18 cellular contexts compared by ENCODE assay signal in the genomic region with DNA sequence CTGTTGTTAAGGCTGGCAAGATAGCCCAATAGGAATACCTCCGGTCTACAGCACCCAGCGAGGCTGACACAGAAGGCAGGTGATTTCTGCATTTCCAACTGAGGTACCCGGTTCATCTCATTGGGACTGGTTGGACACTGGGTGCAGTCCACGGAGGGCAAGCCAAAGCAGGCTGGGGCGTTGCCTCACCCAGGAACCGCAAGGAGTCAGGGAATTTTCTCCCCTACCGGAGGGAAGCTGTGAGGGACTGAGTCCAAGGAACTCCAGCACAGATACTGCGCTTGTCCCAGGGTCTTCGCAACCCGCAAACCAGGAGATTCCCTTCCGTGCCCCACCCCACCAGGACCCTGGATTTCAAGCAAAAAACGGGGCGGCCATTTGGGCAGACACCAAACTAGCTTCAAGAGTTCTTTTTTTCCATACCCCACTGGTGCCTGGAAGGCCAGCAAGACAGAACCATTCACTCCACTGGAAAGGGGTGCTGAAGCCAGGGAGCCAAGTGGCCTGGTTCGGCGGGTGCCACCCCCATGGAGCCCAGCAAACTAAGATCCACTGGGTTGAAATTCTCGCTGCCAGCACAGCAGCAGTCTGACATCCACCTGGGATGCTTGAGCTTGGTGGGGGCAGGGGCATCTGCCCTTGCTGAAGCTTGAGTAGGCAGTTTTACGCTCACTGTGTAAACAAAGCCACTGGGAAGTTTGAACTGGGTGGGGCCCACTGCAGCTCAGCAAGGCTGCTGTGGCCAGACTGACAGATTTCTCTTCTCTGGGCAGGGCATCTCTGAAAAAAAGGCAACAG.
DNase-seq lines count a peak whose midpoint lies in the region; ATAC-seq and TF ChIP-seq lines count a peak whose summit lies in the region.
"Had no signal": no experiment of that assay in that cellular context is flagged by ENCODE, and none has a peak within 500 bp of the region (broad histone marks: within the 10 kb centered on the region; RNA-seq: fewer than 3 reads in every experiment).

No MANE protein-coding gene starts in this region.

- no peak overlapping the region for H3K27ac ChIP-seq in H9 (ENCODE audit: insufficient read length, low read depth, low read length)
- no peak overlapping the region for H3K27ac ChIP-seq in left lung
- no peak overlapping the region for H3K27ac ChIP-seq in MM.1S (ENCODE audit: low read length)
- H3K27ac ChIP-seq in endodermal cell (ENCODE audit: low read depth, low read length), result no peak overlapping the region
- H3K27ac ChIP-seq: breast epithelium, dorsolateral prefrontal cortex, PC-9 had no signal

- no peaks in the 10 kb centered on the region for H3K36me3 ChIP-seq in left lung
- no peaks in the 10 kb centered on the region for H3K36me3 ChIP-seq in MM.1S (replicated peaks; ENCODE audit: insufficient read depth, low read length)
- H3K36me3 ChIP-seq in endodermal cell (ENCODE audit: control insufficient read depth, insufficient read depth, low read length), result no peaks in the 10 kb centered on the region
- H3K36me3 ChIP-seq: breast epithelium, tibial nerve had no signal

- no peak overlapping the region for H3K4ac ChIP-seq in H9 (ENCODE audit: low read depth, low read length)

- H3K4me2 ChIP-seq in H9 (ENCODE audit: insufficient read depth, insufficient read length, low read length), result no peak overlapping the region
- H3K4me2 ChIP-seq in MM.1S (ENCODE audit: low read depth, low read length), result no peak overlapping the region
- H3K4me2 ChIP-seq: PC-9 had no signal

- peaks cover 2% of the 10 kb centered on the region; the same call in 1 of the 2 replicates for H3K4me1 ChIP-seq in H9 (ENCODE audit: insufficient read depth, low read length)
- no peaks in the 10 kb centered on the region for H3K4me1 ChIP-seq in left lung
- H3K4me1 ChIP-seq in MM.1S (ENCODE audit: low read length), result peaks cover 5% of the 10 kb centered on the region; the same call in 1 of the 2 replicates
- H3K4me1 ChIP-seq in endodermal cell (ENCODE audit: control insufficient read depth, insufficient read depth, low read length), result no peaks in the 10 kb centered on the region
- H3K4me1 ChIP-seq: breast epithelium had no signal

- H2BK20ac ChIP-seq in H9 (ENCODE audit: low read depth, low read length, poor library complexity, severe bottlenecking), result no peak overlapping the region

- H3K9me3 ChIP-seq in H9 (ENCODE audit: control insufficient read depth, low read depth, low read length) (no peaks in the 10 kb centered on the region), left lung (peaks cover 0 to 2% of the 10 kb centered on the region in 2 donors), MM.1S (replicated peaks; ENCODE audit: insufficient read depth, low read length) (no peaks in the 10 kb centered on the region), endodermal cell (ENCODE audit: control insufficient read depth, low read length) (no peaks in the 10 kb centered on the region)
- H3K9me3 ChIP-seq: breast epithelium had no signal

- no peak overlapping the region for H4K5ac ChIP-seq in H9 (ENCODE audit: insufficient read length, low read depth, low read length)

- no peaks in the 10 kb centered on the region for H3K9me2 ChIP-seq in MM.1S (replicated peaks; ENCODE audit: insufficient read depth, low read length)

- peaks cover 29 to 35% of the 10 kb centered on the region in 2 experiments for H3K4me1 Mint-ChIP-seq in H9
- H3K4me1 Mint-ChIP-seq in endodermal cell, result peaks cover 5% of the 10 kb centered on the region
- H3K4me1 Mint-ChIP-seq: CD4-positive, alpha-beta memory T cell had no signal

- H3K4me3 ChIP-seq in left lung (no peak overlapping the region), MM.1S (ENCODE audit: low read length) (no peak overlapping the region), endodermal cell (ENCODE audit: low read length) (no peak overlapping the region)
- H3K4me3 ChIP-seq: breast epithelium, dorsolateral prefrontal cortex, PC-9, tibial nerve had no signal

- H3K27ac Mint-ChIP-seq in H9, result no peak overlapping the region; a peak in 1 of 7 replicates
- no peak overlapping the region for H3K27ac Mint-ChIP-seq in endodermal cell

- intact Hi-C loops in left lung (cut with DNase I), result no loop called here

- H2BK5ac ChIP-seq in H9 (ENCODE audit: insufficient read length, low read length), result no peak overlapping the region

- H3K4me3 Mint-ChIP-seq in H9, result no peak overlapping the region
- H3K4me3 Mint-ChIP-seq in endodermal cell, result no peak overlapping the region
- H3K4me3 Mint-ChIP-seq: CD4-positive, alpha-beta memory T cell had no signal

- no peak overlapping the region for H2BK15ac ChIP-seq in H9 (ENCODE audit: low read depth, low read length)

- no peak overlapping the region for H3K56ac ChIP-seq in H9 (ENCODE audit: insufficient read length, low read depth, low read length)

- H3F3A ChIP-seq in MM.1S (ENCODE audit: insufficient read depth, low read length), result peaks cover 7% of the 10 kb centered on the region; the same call in 1 of the 2 replicates

- H3T11ph ChIP-seq in H9 (ENCODE audit: low read length), result no peak overlapping the region

- H2AK5ac ChIP-seq in H9 (ENCODE audit: insufficient read length, low read length), result no peak overlapping the region

- no peaks in the 10 kb centered on the region for H3K27me3 Mint-ChIP-seq in H9 (ENCODE audit: low read depth)
- H3K27me3 Mint-ChIP-seq in endodermal cell (ENCODE audit: insufficient read depth), result peaks cover 3% of the 10 kb centered on the region
- H3K27me3 Mint-ChIP-seq: CD4-positive, alpha-beta memory T cell had no signal

- H3K79me1 ChIP-seq in H9 (ENCODE audit: insufficient read depth, low read depth, low read length, poor library complexity, severe bottlenecking), result no peaks in the 10 kb centered on the region

- H3K9ac ChIP-seq in H9 (ENCODE audit: extremely low read depth, insufficient read length, low read length) (no peak overlapping the region), MM.1S (ENCODE audit: low read length) (no peak overlapping the region), endodermal cell (ENCODE audit: extremely low read depth, low read length, poor library complexity, severe bottlenecking) (no peak overlapping the region)

- H3K23ac ChIP-seq in H9 (ENCODE audit: insufficient read length, low read depth, low read length), result no peak overlapping the region

- no peak for TF ChIP-seq CTCF in H9 (conservative IDR thresholded peaks at IDR 0.05)
- TF ChIP-seq CTCF in left lung (IDR thresholded peaks at IDR 0.05), result no peak
- no peak for TF ChIP-seq CTCF in MM.1S (IDR thresholded peaks at IDR 0.05; ENCODE audit: low read length)
- TF ChIP-seq CTCF in endodermal cell (conservative IDR thresholded peaks at IDR 0.05), result no peak

- DNase-seq in A172 (ENCODE audit: low spot score) (peak; percentile 24), H9 (no peak), NCI-H748 (lab: John Stamatoyannopoulos, UW; ENCODE audit: unreplicated experiment) (peak; percentile 80), left lung (peak in 1 of 2 donors; percentile 34), MM.1S (no peak), endodermal cell (no peak)
- DNase-seq: activated CD4-positive, alpha-beta T cell treated with anti-CD3 and anti-CD28 coated beads for 4 hours; CD4-positive, alpha-beta memory T cell; dorsolateral prefrontal cortex; NCI-H1436 treated with DMSO at 0.1 percent for 48 hours; NCI-H510A treated with DMSO at 0.1 percent for 48 hours; stimulated activated naive CD4-positive, alpha-beta T cell had no signal

- H3K23me2 ChIP-seq in H9 (ENCODE audit: insufficient read length, low read depth, low read length, poor library complexity, severe bottlenecking), result no peaks in the 10 kb centered on the region

- H3K36me3 Mint-ChIP-seq in H9 (ENCODE audit: insufficient read depth in 1 of 3, low read depth in 3 of 3) (no peaks in the 10 kb centered on the region), endodermal cell (ENCODE audit: low read depth) (no peaks in the 10 kb centered on the region)
- H3K36me3 Mint-ChIP-seq: CD4-positive, alpha-beta memory T cell had no signal

- WGBS in H9 (ENCODE audit: extremely low coverage, insufficient read length, low lambda C conversion rate), result no CpG with 5 or more reads among the region's 17 CpGs
- WGBS in endodermal cell (ENCODE audit: insufficient coverage in 1 of 2, insufficient read length in 1 of 2), 2 experiments, result 94 to 97% methylated on average over 11 to 17 of the region's 17 CpGs

- H3K79me2 ChIP-seq in H9 (ENCODE audit: insufficient read depth, low read length) (no peaks in the 10 kb centered on the region), MM.1S (ENCODE audit: low read length) (no peaks in the 10 kb centered on the region)

- H3K9me3 Mint-ChIP-seq in H9, result no peaks in the 10 kb centered on the region
- H3K9me3 Mint-ChIP-seq in endodermal cell, result no peaks in the 10 kb centered on the region

- ATAC-seq in left lung, result peak; percentile 59
- no peak for ATAC-seq in GM21737 (IDR thresholded peaks at IDR 0.05; ENCODE audit: unreplicated experiment)
- no peak for ATAC-seq in GM19035 (IDR thresholded peaks at IDR 0.05; ENCODE audit: unreplicated experiment)
- ATAC-seq: esophagus mucosa had no signal

- H2AFZ ChIP-seq in H9 (ENCODE audit: low read length) (no peak overlapping the region), MM.1S (ENCODE audit: low read length) (no peak overlapping the region)
- H2AFZ ChIP-seq: PC-9 had no signal

- H4K91ac ChIP-seq in H9 (ENCODE audit: insufficient read length, low read depth, low read length), result no peak overlapping the region

- no peak overlapping the region for H4K8ac ChIP-seq in H9 (replicated peaks; ENCODE audit: insufficient read length, low read depth, low read length)

- no peak overlapping the region for H3K18ac ChIP-seq in H9 (ENCODE audit: insufficient read length, low read depth, low read length)

- no peaks in the 10 kb centered on the region for H4K20me1 ChIP-seq in H9 (ENCODE audit: control insufficient read depth, insufficient read depth, insufficient read length)
- H4K20me1 ChIP-seq in MM.1S (ENCODE audit: insufficient read depth, low read length), result no peaks in the 10 kb centered on the region

- H3K14ac ChIP-seq in H9 (ENCODE audit: insufficient read depth, low read length), result 0 out of 2 replicates have a peak overlapping the region, but pooled peaks have one; percentile 31

- no peaks in the 10 kb centered on the region for H3K27me3 ChIP-seq in H9 (ENCODE audit: insufficient read depth, low read length)
- H3K27me3 ChIP-seq in left lung, result no peaks in the 10 kb centered on the region
- no peaks in the 10 kb centered on the region for H3K27me3 ChIP-seq in MM.1S (replicated peaks; ENCODE audit: insufficient read depth, low read length)
- H3K27me3 ChIP-seq in endodermal cell (ENCODE audit: control insufficient read depth, insufficient read depth, low read length, poor library complexity, severe bottlenecking), result no peaks in the 10 kb centered on the region
- H3K27me3 ChIP-seq: breast epithelium, tibial nerve had no signal

- no peak overlapping the region for H2BK120ac ChIP-seq in H9 (ENCODE audit: low read depth, low read length, poor library complexity, severe bottlenecking)

- H2BK12ac ChIP-seq in H9 (ENCODE audit: insufficient read length, low read depth, low read length), result no peak overlapping the region

Comparison
In these comparisons a context has a peak if more than half of its experiments do, and no peak if none do; other contexts are left out.
1. DNase-seq: peak in A172 (single experiment) and NCI-H748 (single experiment); none in H9 (single experiment), MM.1S (single experiment) and endodermal cell (single experiment).